In the genomic region with DNA sequence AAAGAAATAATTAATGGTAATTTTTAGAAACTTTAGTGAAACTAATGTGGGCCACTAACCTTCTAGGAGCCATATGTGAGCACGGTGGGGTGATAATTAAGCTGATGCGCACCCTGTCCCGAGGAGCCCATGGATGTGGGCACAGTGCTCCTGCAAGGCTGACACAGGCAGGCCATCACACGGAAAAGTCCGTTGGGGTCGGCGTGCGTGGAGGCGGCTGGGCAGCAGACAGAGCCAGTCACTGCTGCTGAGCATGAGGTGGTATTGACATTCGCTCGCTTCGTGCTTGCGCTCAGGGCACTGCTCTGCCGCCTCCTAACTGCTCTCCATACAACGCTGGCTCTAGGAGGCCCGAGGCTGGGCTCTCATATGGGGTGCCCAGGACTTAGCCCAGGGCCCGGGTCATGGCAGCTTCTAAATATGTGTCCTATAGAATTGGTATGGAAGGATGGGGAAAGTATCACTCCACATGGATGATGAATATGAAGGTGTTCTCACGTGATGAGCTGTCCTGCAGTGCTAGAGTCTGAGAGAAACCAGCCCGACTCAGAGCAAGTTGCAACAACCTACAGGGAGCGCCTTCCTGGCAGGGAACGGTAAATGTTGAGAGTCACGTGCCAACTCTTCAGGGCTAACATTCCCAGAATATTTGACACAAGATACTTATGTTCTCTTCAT, we compare ENCODE assay signal across 16 cellular contexts. TPM values are rescaled to one million over a fixed set of nuclear protein-coding genes. Genes with fewer than 3 reads are reported as not detected.
A peak's percentile ranks its signal among the peaks of the same experiment; 100 is the strongest.
DNase-seq lines count a peak whose midpoint lies in the region; ATAC-seq and TF ChIP-seq lines count a peak whose summit lies in the region.
"Had no signal": no experiment of that assay in that cellular context is flagged by ENCODE, and none has a peak within 500 bp of the region (broad histone marks: within the 10 kb centered on the region; RNA-seq: fewer than 3 reads in every experiment).

No MANE protein-coding gene starts in this region.

- H3K36me3 ChIP-seq in cardiac muscle cell (no peaks in the 10 kb centered on the region), MM.1S (replicated peaks; ENCODE audit: insufficient read depth, low read length) (no peaks in the 10 kb centered on the region)

- ATAC-seq in Right ventricle myocardium inferior (no peak), GM18498 (IDR thresholded peaks at IDR 0.05; ENCODE audit: unreplicated experiment) (no peak), HG02970 (IDR thresholded peaks at IDR 0.05; ENCODE audit: low FRiP score, unreplicated experiment) (no peak)
- ATAC-seq: CD8-positive, alpha-beta T cell had no signal

- peak overlapping the region; percentile 69 for H3K27ac Mint-ChIP-seq in osteocyte (ENCODE audit: unreplicated experiment)
- H3K27ac Mint-ChIP-seq: CD8-positive, alpha-beta T cell; progenitor cell of endocrine pancreas had no signal

- H2AFZ ChIP-seq in MM.1S (ENCODE audit: low read length): no peak overlapping the region

- no peaks in the 10 kb centered on the region for H3K9me3 ChIP-seq in cardiac muscle cell (ENCODE audit: low read depth)
- no peaks in the 10 kb centered on the region for H3K9me3 ChIP-seq in MM.1S (replicated peaks; ENCODE audit: insufficient read depth, low read length)
- H3K9me3 ChIP-seq: SK-N-SH had no signal

- H3K4me3 ChIP-seq in cardiac muscle cell (no peak overlapping the region), fibroblast of the aortic adventitia (ENCODE audit: low read depth, low read length) (no peak overlapping the region), MM.1S (ENCODE audit: low read length) (no peak overlapping the region)

- no peaks in the 10 kb centered on the region for H3K79me2 ChIP-seq in MM.1S (ENCODE audit: low read length)

- H3K9ac ChIP-seq in MM.1S (ENCODE audit: low read length): no peak overlapping the region
- H3K9ac ChIP-seq: SK-N-SH had no signal

- H3K27ac ChIP-seq in cardiac muscle cell: peak overlapping the region; percentile 78
- H3K27ac ChIP-seq in MM.1S (ENCODE audit: low read length): no peak overlapping the region

- H3K4me1 ChIP-seq in cardiac muscle cell (ENCODE audit: low read depth) (peaks cover 56% of the 10 kb centered on the region), MM.1S (ENCODE audit: low read length) (no peaks in the 10 kb centered on the region)

- peak in 1 of 2 donors; percentile 33 for DNase-seq in cardiac muscle cell (ENCODE audit: low read depth in 1 of 2, low spot score in 1 of 2)
- DNase-seq in Right ventricle myocardium inferior (ENCODE audit: missing footprints): no peak
- DNase-seq in fibroblast of the aortic adventitia (ENCODE audit: low read depth): peak; percentile 26
- no peak for DNase-seq in osteocyte (ENCODE audit: extremely low spot score, unreplicated experiment)
- no peak for DNase-seq in MM.1S
- DNase-seq in GF-D8 (lab: John Stamatoyannopoulos, UW): no peak
- DNase-seq: 8988T; activated gamma-delta T cell; CD8-positive, alpha-beta T cell; central memory CD4-positive, alpha-beta T cell; NCI-H1092 treated with DMSO at 0.1 percent for 48 hours; SK-N-SH; stimulated activated CD4-positive, alpha-beta T cell treated with anti-CD3 and anti-CD28 coated beads, Interleukin-2, amount 100 ng/mL, for 24 hours had no signal

- H3K27me3 Mint-ChIP-seq in osteocyte (ENCODE audit: unreplicated experiment): no peaks in the 10 kb centered on the region
- H3K27me3 Mint-ChIP-seq: progenitor cell of endocrine pancreas had no signal

- H3K27me3 ChIP-seq in cardiac muscle cell (no peaks in the 10 kb centered on the region), MM.1S (replicated peaks; ENCODE audit: insufficient read depth, low read length) (no peaks in the 10 kb centered on the region)

- intact Hi-C loops in Right ventricle myocardium inferior (cut with DNase I): loop anchor here (2.0 to 5.0 kb wide), 2 partner anchors 23 to 100 kb away; no protein-coding TSS in a partner anchor

- TF ChIP-seq CTCF in cardiac muscle cell (IDR thresholded peaks at IDR 0.05; ENCODE audit: low read depth, low read length): no peak
- TF ChIP-seq CTCF in fibroblast of the aortic adventitia (IDR thresholded peaks at IDR 0.05; ENCODE audit: insufficient read depth, low read length): no peak
- TF ChIP-seq CTCF in osteocyte (IDR thresholded peaks at IDR 0.05): no peak
- TF ChIP-seq CTCF in MM.1S (IDR thresholded peaks at IDR 0.05; ENCODE audit: low read length): no peak

- H3K4me3 Mint-ChIP-seq in osteocyte (ENCODE audit: unreplicated experiment): no peak overlapping the region
- H3K4me3 Mint-ChIP-seq: CD8-positive, alpha-beta T cell had no signal

- no peaks in the 10 kb centered on the region for H3K9me2 ChIP-seq in MM.1S (replicated peaks; ENCODE audit: insufficient read depth, low read length)
- H3K9me2 ChIP-seq: SK-N-SH had no signal

- H3K4me2 ChIP-seq in MM.1S (ENCODE audit: low read depth, low read length): no peak overlapping the region
- H3K4me2 ChIP-seq: SK-N-SH had no signal

- H3K9me3 Mint-ChIP-seq in osteocyte (ENCODE audit: unreplicated experiment): no peaks in the 10 kb centered on the region
- H3K9me3 Mint-ChIP-seq: CD8-positive, alpha-beta T cell had no signal

- H3K4me1 Mint-ChIP-seq in osteocyte (ENCODE audit: unreplicated experiment): peaks cover 39% of the 10 kb centered on the region

- peaks cover 7% of the 10 kb centered on the region for H3K36me3 Mint-ChIP-seq in osteocyte (ENCODE audit: unreplicated experiment)

- no peaks in the 10 kb centered on the region for H3F3A ChIP-seq in MM.1S (ENCODE audit: insufficient read depth, low read length)

- H4K20me1 ChIP-seq in MM.1S (ENCODE audit: insufficient read depth, low read length): no peaks in the 10 kb centered on the region

RNA-seq across cellular contexts. Expression of a gene that starts 50.5 kb away (rescaled TPM):
- 26.3 and 30.1 TPM in 2 replicates for total RNA-seq in cardiac muscle cell
- 38.2 and 48.6 TPM in 2 replicates for polyA plus RNA-seq in cardiac muscle cell
- 22.3 TPM for total RNA-seq in Right ventricle myocardium inferior
- 34.9 and 69.3 TPM in 2 replicates for total RNA-seq in fibroblast of the aortic adventitia (ENCODE audit: low replicate concordance)
- total RNA-seq in osteocyte: 59.1 and 61.0 TPM in 2 replicates
